Comparison of ENCODE assay signal across 21 cellular contexts in the genomic region with DNA sequence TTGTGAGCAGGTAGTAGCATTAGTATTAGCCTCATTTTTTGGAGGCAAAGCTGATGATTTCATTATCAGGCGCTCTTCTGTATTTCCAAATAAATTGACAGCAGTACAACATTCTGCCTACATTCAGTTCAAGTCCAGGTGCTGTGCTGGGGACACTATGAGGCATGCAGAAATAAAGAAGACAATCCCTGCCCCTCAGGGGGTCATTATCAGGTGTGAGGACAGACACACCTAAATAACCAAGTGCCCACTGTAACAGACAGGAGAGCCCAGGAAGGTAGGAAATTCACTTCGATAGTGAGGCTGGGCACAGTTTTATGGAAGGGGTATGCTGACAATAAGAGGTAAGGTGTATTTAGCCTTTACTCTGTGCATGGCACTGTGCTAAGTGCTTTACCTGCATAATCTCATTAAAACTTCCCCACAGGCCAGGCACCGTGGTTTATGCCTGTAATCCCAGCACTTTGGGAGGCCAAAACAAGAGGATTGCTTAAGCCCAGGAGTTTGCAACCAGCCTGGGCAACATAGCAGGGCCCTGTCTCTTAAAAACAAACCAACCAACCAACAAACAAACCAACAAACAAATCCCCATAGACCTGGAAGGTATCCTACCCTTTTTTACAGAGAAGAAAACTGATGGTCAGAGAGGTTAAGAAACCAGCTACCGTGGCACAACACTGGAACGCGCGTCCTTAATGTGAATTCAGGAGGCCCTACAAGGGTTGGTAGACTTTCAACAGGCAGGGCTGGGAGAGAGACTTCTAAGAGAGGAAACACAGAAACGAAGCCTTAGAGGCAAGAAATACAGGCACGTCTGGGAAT. TPM values are rescaled to one million over a fixed set of nuclear protein-coding genes. Genes with fewer than 3 reads are reported as not detected.
DNase-seq lines count a peak whose midpoint lies in the region; ATAC-seq and TF ChIP-seq lines count a peak whose summit lies in the region.
"Had no signal": no experiment of that assay in that cellular context is flagged by ENCODE, and none has a peak within 500 bp of the region (broad histone marks: within the 10 kb centered on the region; RNA-seq: fewer than 3 reads in every experiment).

No MANE protein-coding gene starts in this region.

- H3K27ac Mint-ChIP-seq in nephron: peak overlapping the region in 2 of 3 experiments; percentile 2 to 16
- H3K27ac Mint-ChIP-seq: activated CD4-positive, alpha-beta memory T cell treated with anti-CD3 and anti-CD28 coated beads, Interleukin-2, amount 10 ng/mL, durations not matched to agents 7 days and 5 days; CD4-positive, alpha-beta T cell; stimulated activated memory B cell treated with anti-CD40 and anti-IgM and Interleukin-4, amounts not matched to agents 10 μg/mL and 1 μg/mL and 100 μg/mL, for 72 hours had no signal

- H3K9me3 ChIP-seq in WERI-Rb-1 (ENCODE audit: severe bottlenecking) (no peaks in the 10 kb centered on the region), esophagus (ENCODE audit: control insufficient read depth in 2 of 2, insufficient read depth in 1 of 2, low read depth in 1 of 2, low read length in 1 of 2) (no peaks in the 10 kb centered on the region)
- H3K9me3 ChIP-seq: body of pancreas, HAP-1, spleen, testis had no signal

- intact Hi-C loops in head of caudate nucleus (cut with DNase I): no loop called here

- no peak overlapping the region for H3K4me3 ChIP-seq in WERI-Rb-1 (ENCODE audit: low read depth, low read length)
- H3K4me3 ChIP-seq in esophagus (ENCODE audit: low read depth in 1 of 2, low read length in 2 of 2): no peak overlapping the region
- H3K4me3 ChIP-seq: body of pancreas, HAP-1, spleen, testis had no signal

- H3K36me3 Mint-ChIP-seq in nephron (ENCODE audit: low read depth): no peaks in the 10 kb centered on the region
- H3K36me3 Mint-ChIP-seq: stimulated activated memory B cell treated with anti-CD40 and anti-IgM and Interleukin-4, amounts not matched to agents 10 μg/mL and 1 μg/mL and 100 μg/mL, for 72 hours had no signal

- H3K4me3 Mint-ChIP-seq in nephron: no peak overlapping the region
- H3K4me3 Mint-ChIP-seq: activated CD4-positive, alpha-beta memory T cell treated with anti-CD3 and anti-CD28 coated beads, Interleukin-2, amount 10 ng/mL, durations not matched to agents 7 days and 5 days; CD4-positive, alpha-beta T cell; stimulated activated memory B cell treated with anti-CD40 and anti-IgM and Interleukin-4, amounts not matched to agents 10 μg/mL and 1 μg/mL and 100 μg/mL, for 72 hours had no signal

- no peak for TF ChIP-seq CTCF in WERI-Rb-1 (IDR thresholded peaks at IDR 0.05; ENCODE audit: low read depth, low read length)
- no peak for TF ChIP-seq CTCF in nephron (IDR thresholded peaks at IDR 0.05; ENCODE audit: unreplicated experiment in 3 of 3)

- peaks cover 54% of the 10 kb centered on the region for H3K4me1 Mint-ChIP-seq in nephron
- H3K4me1 Mint-ChIP-seq: activated CD4-positive, alpha-beta memory T cell treated with anti-CD3 and anti-CD28 coated beads, Interleukin-2, amount 10 ng/mL, durations not matched to agents 7 days and 5 days; stimulated activated memory B cell treated with anti-CD40 and anti-IgM and Interleukin-4, amounts not matched to agents 10 μg/mL and 1 μg/mL and 100 μg/mL, for 72 hours had no signal

- WGBS in esophagus, 2 donors: 79 to 83% methylated on average over 9 of the region's 9 CpGs

- no peaks in the 10 kb centered on the region for H3K27me3 Mint-ChIP-seq in nephron (ENCODE audit: low read depth)
- H3K27me3 Mint-ChIP-seq: activated CD4-positive, alpha-beta memory T cell treated with anti-CD3 and anti-CD28 coated beads, Interleukin-2, amount 10 ng/mL, durations not matched to agents 7 days and 5 days; CD4-positive, alpha-beta T cell had no signal

- DNase-seq in WERI-Rb-1 (peak; percentile 32), ureter (ENCODE audit: low spot score) (peak; percentile 35), head of caudate nucleus (no peak), NCI-H1105 treated with DMSO at 0.1 percent for 48 hours (lab: John Stamatoyannopoulos, UW) (no peak)
- no peak for DNase-seq in activated naive CD4-positive, alpha-beta T cell treated with Interleukin-2 at 50 U/mL for 16 hours
- DNase-seq: activated CD4-positive, alpha-beta memory T cell treated with anti-CD3 and anti-CD28 coated beads, Interleukin-2, amount 10 ng/mL, durations not matched to agents 7 days and 5 days; activated effector memory CD4-positive, alpha-beta T cell treated with anti-CD3 and anti-CD28 coated beads, Interleukin-2, amount 50 U/mL, for 16 hours; body of pancreas; CD4-positive, alpha-beta T cell; effector CD4-positive, alpha-beta T cell; NCI-H2107; occipital lobe; spleen; stimulated activated CD4-positive, alpha-beta T cell treated with anti-CD3 and anti-CD28 coated beads, Interleukin-4, amount 100 ng/mL, for 1 hour; testis had no signal

- H3K9me3 Mint-ChIP-seq in nephron: no peaks in the 10 kb centered on the region
- H3K9me3 Mint-ChIP-seq: activated CD4-positive, alpha-beta memory T cell treated with anti-CD3 and anti-CD28 coated beads, Interleukin-2, amount 10 ng/mL, durations not matched to agents 7 days and 5 days; CD4-positive, alpha-beta T cell; stimulated activated memory B cell treated with anti-CD40 and anti-IgM and Interleukin-4, amounts not matched to agents 10 μg/mL and 1 μg/mL and 100 μg/mL, for 72 hours had no signal

- ATAC-seq in HG03521 (IDR thresholded peaks at IDR 0.05; ENCODE audit: unreplicated experiment): no peak
- ATAC-seq: activated CD4-positive, CD25-positive, alpha-beta regulatory T cell treated with anti-CD3 and anti-CD28 coated beads, Interleukin-2, amount 50 U/mL, for 24 hours; body of pancreas; stimulated activated memory B cell treated with anti-CD40 and anti-IgM and Interleukin-4, amounts not matched to agents 10 μg/mL and 1 μg/mL and 100 μg/mL, for 72 hours had no signal

- H3K27ac ChIP-seq in WERI-Rb-1: no peak overlapping the region
- H3K27ac ChIP-seq in esophagus (ENCODE audit: low read depth in 2 of 2, low read length in 1 of 2): peak overlapping the region; percentile 9 to 48
- H3K27ac ChIP-seq: body of pancreas, spleen, testis had no signal

- no peaks in the 10 kb centered on the region for H3K4me1 ChIP-seq in esophagus (ENCODE audit: control insufficient read depth in 2 of 2, insufficient read depth in 2 of 2, low read length in 1 of 2)
- H3K4me1 ChIP-seq: HAP-1 had no signal

- H3K27me3 ChIP-seq in WERI-Rb-1 (ENCODE audit: insufficient read depth, low read depth, severe bottlenecking): no peaks in the 10 kb centered on the region
- no peaks in the 10 kb centered on the region for H3K27me3 ChIP-seq in esophagus (ENCODE audit: control insufficient read depth in 1 of 2, insufficient read depth in 2 of 2, low read length in 2 of 2)
- H3K27me3 ChIP-seq: body of pancreas, spleen, testis had no signal

- no peaks in the 10 kb centered on the region for H3K36me3 ChIP-seq in WERI-Rb-1
- no peaks in the 10 kb centered on the region for H3K36me3 ChIP-seq in esophagus (ENCODE audit: control insufficient read depth in 2 of 2, insufficient read depth in 2 of 2, low read length in 1 of 2)
- H3K36me3 ChIP-seq: HAP-1, spleen had no signal

RNA-seq across cellular contexts. Expression of gene GPX3, which starts 17.5 kb away (rescaled TPM):
- polyA plus RNA-seq in esophagus: 100 to 1,000 TPM; 143 to 277 TPM
- total RNA-seq in ureter: 160 TPM
- total RNA-seq: activated CD4-positive, alpha-beta memory T cell treated with anti-CD3 and anti-CD28 coated beads, Interleukin-2, amount 10 ng/mL, durations not matched to agents 7 days and 5 days had no signal

Comparison
In these comparisons a context has a peak if more than half of its experiments do, and no peak if none do; other contexts are left out.
1. DNase-seq: peak in WERI-Rb-1 (single experiment) and ureter (single experiment); none in head of caudate nucleus (0 of 42), NCI-H1105 treated with DMSO at 0.1 percent for 48 hours (single experiment) and activated naive CD4-positive, alpha-beta T cell treated with Interleukin-2 at 50 U/mL for 16 hours (single experiment).